ENCODE assay signal across 2 cellular contexts in genomic region chr11:47564933-47565339, GRCh38.
TF ChIP-seq lines count a peak whose summit lies in the region.

No MANE protein-coding gene starts in this region.

TF ChIP-seq in A549, 52 proteins besides CTCF, POLR2A, EP300 and RAD21:
- TF ChIP-seq TFCP2L1 (CRISPR knock-in tag; IDR thresholded peaks at IDR 0.05) = 0 out of 2 replicates have a peak, but pooled peaks have one; percentile 46
- no peak for TF ChIP-seq POLR2AphosphoS2 (conservative IDR thresholded peaks at IDR 0.05; ENCODE audit: low read length)

TF ChIP-seq in GM23338, 12 proteins besides CTCF, POLR2A, EP300 and RAD21:
- TF ChIP-seq CREB1 (CRISPR knock-in tag; IDR thresholded peaks at IDR 0.05; ENCODE audit: low read depth) (no peak), EZH2 (IDR thresholded peaks at IDR 0.05; ENCODE audit: low read depth, unreplicated experiment) (no peak), NANOG (IDR thresholded peaks at IDR 0.05; ENCODE audit: borderline replicate concordance) (no peak), STAT1 (IDR thresholded peaks at IDR 0.05; ENCODE audit: unreplicated experiment) (no peak), JUNB (IDR thresholded peaks at IDR 0.05; ENCODE audit: unreplicated experiment) (no peak), EZH2phosphoT487 (IDR thresholded peaks at IDR 0.05; ENCODE audit: unreplicated experiment) (no peak), ZNF462 (CRISPR knock-in tag; IDR thresholded peaks at IDR 0.05) (no peak), ETS1 (IDR thresholded peaks at IDR 0.05) (no peak), REST (IDR thresholded peaks at IDR 0.05; ENCODE audit: unreplicated experiment) (no peak), ZNF331 (CRISPR knock-in tag; IDR thresholded peaks at IDR 0.05; ENCODE audit: low read depth) (no peak), POLR2AphosphoS5 (IDR thresholded peaks at IDR 0.05; ENCODE audit: low read depth) (no peak), ZNF114 (CRISPR knock-in tag; IDR thresholded peaks at IDR 0.05) (no peak)
